12 cellular contexts compared by ENCODE assay signal in the genomic region with DNA sequence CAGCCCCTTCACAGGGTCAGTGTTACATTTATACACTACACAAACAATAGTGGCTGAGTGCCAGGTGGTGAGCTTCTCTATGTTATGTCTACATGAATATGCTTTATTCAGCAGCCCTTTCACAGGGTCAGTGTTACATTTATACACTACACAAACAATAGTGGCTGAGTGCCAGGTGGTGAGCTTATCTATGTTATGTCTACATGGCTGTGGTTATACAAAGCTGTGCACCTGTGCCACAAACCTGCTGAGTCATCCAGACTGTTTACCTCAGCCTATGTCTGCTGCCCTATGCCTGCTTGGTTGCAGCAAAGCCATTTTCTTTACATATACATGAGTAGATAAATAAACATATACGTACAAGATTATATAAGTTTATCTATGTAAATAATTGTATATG.
DNase-seq lines count a peak whose midpoint lies in the region; ATAC-seq, FAIRE-seq and TF ChIP-seq lines count a peak whose summit lies in the region.
"Had no signal": no experiment of that assay in that cellular context is flagged by ENCODE, and none has a peak within 500 bp of the region (broad histone marks: within the 10 kb centered on the region; RNA-seq: fewer than 3 reads in every experiment).

No MANE protein-coding gene starts in this region.

- H3K27ac ChIP-seq in right atrium auricular region (no peak overlapping the region), right cardiac atrium (ENCODE audit: low read length) (no peak overlapping the region)
- H3K27ac ChIP-seq: lower lobe of right lung, vagina had no signal

- peaks cover 5% of the 10 kb centered on the region for H3K36me3 Mint-ChIP-seq in effector memory CD8-positive, alpha-beta T cell (ENCODE audit: insufficient read depth)

- DNase-seq in right atrium auricular region (ENCODE audit: low spot score), result peak; percentile 49
- DNase-seq in right cardiac atrium, result no peak
- DNase-seq in NCI-H526 treated with DMSO at 0.1 percent for 48 hours (lab: John Stamatoyannopoulos, UW), result peak; percentile 35
- DNase-seq in effector memory CD8-positive, alpha-beta T cell, result no peak
- DNase-seq in urothelium cell line (ENCODE audit: low spot score), result peak; percentile 33
- DNase-seq in H54 (ENCODE audit: insufficient read length, low spot score), result no peak
- DNase-seq in NCI-H524 treated with DMSO at 0.1 percent for 48 hours (lab: John Stamatoyannopoulos, UW), result no peak
- DNase-seq: activated T-cell treated with anti-CD3 and anti-CD28 coated beads for 4 hours, lower lobe of right lung had no signal

- intact Hi-C loops in right cardiac atrium (cut with DNase I), result no loop called here

- H3K4me1 ChIP-seq in right atrium auricular region (no peaks in the 10 kb centered on the region), right cardiac atrium (ENCODE audit: control insufficient read depth, insufficient read depth, low read length) (no peaks in the 10 kb centered on the region)
- H3K4me1 ChIP-seq: lower lobe of right lung had no signal

- WGBS in right cardiac atrium, result 66% methylated on average over 1 of the region's 1 CpG

- H3K27me3 ChIP-seq in right atrium auricular region, result no peaks in the 10 kb centered on the region
- H3K27me3 ChIP-seq in right cardiac atrium (ENCODE audit: control insufficient read depth, insufficient read depth), result no peaks in the 10 kb centered on the region
- H3K27me3 ChIP-seq: vagina had no signal

- H3K4me3 Mint-ChIP-seq in effector memory CD8-positive, alpha-beta T cell, result no peak overlapping the region

- no peaks in the 10 kb centered on the region for H3K36me3 ChIP-seq in right atrium auricular region
- H3K36me3 ChIP-seq: lower lobe of right lung, vagina had no signal

- no peaks in the 10 kb centered on the region for H3K27me3 Mint-ChIP-seq in effector memory CD8-positive, alpha-beta T cell

- H3K27ac Mint-ChIP-seq in effector memory CD8-positive, alpha-beta T cell, result no peak overlapping the region

- ATAC-seq in right cardiac atrium, result no peak
- peak; percentile 63 for ATAC-seq in effector memory CD8-positive, alpha-beta T cell (replicated peaks)
- no peak for ATAC-seq in HG03095 (IDR thresholded peaks at IDR 0.05; ENCODE audit: unreplicated experiment)

- no peaks in the 10 kb centered on the region for H3K9me3 Mint-ChIP-seq in effector memory CD8-positive, alpha-beta T cell

- no peaks in the 10 kb centered on the region for H3K9me3 ChIP-seq in right atrium auricular region
- H3K9me3 ChIP-seq in right cardiac atrium (ENCODE audit: control insufficient read depth, low read length), result no peaks in the 10 kb centered on the region

- no peak overlapping the region for H3K4me3 ChIP-seq in right atrium auricular region
- no peak overlapping the region for H3K4me3 ChIP-seq in right cardiac atrium (ENCODE audit: low read length)
- H3K4me3 ChIP-seq: lower lobe of right lung, vagina had no signal

- FAIRE-seq in urothelium cell line (lab: Jason Lieb, UNC) (no peak), H54 (lab: Jason Lieb, UNC) (no peak)
- FAIRE-seq: frontal cortex had no signal

- peaks cover 10 to 11% of the 10 kb centered on the region in 2 donors for H3K4me1 Mint-ChIP-seq in effector memory CD8-positive, alpha-beta T cell (ENCODE audit: low read depth in 2 of 2)

- no peak for TF ChIP-seq CTCF in right atrium auricular region (IDR thresholded peaks at IDR 0.05)

- no peak for TF ChIP-seq POLR2A in H54 (IDR thresholded peaks at IDR 0.05; ENCODE audit: low read depth, low read length)

Comparison
In these comparisons a context has a peak if more than half of its experiments do, and no peak if none do; other contexts are left out.
1. DNase-seq: peak in right atrium auricular region (single experiment), NCI-H526 treated with DMSO at 0.1 percent for 48 hours (single experiment) and urothelium cell line (single experiment); none in right cardiac atrium (0 of 3), effector memory CD8-positive, alpha-beta T cell (0 of 3), H54 (single experiment) and NCI-H524 treated with DMSO at 0.1 percent for 48 hours (single experiment).